In the genomic region with DNA sequence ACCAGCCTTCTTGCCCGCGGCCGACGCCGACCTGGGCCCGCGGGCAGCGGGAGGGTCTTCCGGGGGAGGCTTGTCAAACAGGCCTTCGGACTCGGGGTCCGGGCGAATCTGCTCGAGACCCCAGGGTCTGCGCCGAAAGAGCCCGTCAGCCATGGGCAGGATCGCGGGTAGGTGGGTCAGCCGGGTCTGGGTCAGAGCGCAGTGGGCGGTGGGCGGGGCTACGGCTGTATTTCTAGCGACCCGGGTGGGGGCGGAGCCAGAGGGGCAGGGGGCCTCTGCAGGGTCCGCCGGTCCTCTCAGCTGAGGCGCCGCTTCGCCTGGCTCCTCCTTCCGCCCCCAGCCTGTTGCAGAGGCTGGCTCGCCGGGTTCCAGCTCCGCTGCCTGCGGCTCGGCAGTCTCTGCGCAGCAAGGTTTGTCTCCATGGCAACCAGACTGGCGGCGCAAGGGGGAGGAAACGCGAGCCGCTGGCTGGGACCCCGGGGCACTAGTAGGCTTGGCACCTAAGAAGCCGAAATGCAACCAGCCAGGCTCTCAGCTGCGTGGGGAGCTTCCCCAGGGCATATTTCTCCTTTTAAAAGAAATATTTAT, we compare ENCODE assay signal across 8 cellular contexts. TPM values are rescaled to one million over a fixed set of nuclear protein-coding genes. Genes with fewer than 3 reads are reported as not detected.
DNase-seq lines count a peak whose midpoint lies in the region; ATAC-seq and TF ChIP-seq lines count a peak whose summit lies in the region.

No MANE protein-coding gene starts in this region.

- peak overlapping the region; percentile 97 for H3K27ac ChIP-seq in SK-N-MC

- H3K4me3 ChIP-seq in SK-N-MC = peak overlapping the region; percentile 94

- H3K36me3 Mint-ChIP-seq in osteocyte (ENCODE audit: unreplicated experiment) = peaks cover 4% of the 10 kb centered on the region

- H3K9ac ChIP-seq in SK-N-MC (ENCODE audit: insufficient read length) = peak overlapping the region; percentile 70

- peak; percentile 78 for ATAC-seq in Right ventricle myocardium superior (ENCODE audit: poor library complexity)
- no peak for ATAC-seq in HG03135 (IDR thresholded peaks at IDR 0.05; ENCODE audit: unreplicated experiment)

- H3K4me3 Mint-ChIP-seq in osteocyte (ENCODE audit: unreplicated experiment) = peak overlapping the region; percentile 75

- DNase-seq in DMS79 (lab: John Stamatoyannopoulos, UW) = peak; percentile 91
- DNase-seq in M059J (ENCODE audit: low read depth) = peak; percentile 83
- peak; percentile 86 for DNase-seq in SK-N-MC (ENCODE audit: low read depth, low spot score)
- peak; percentile 31 for DNase-seq in activated naive CD8-positive, alpha-beta T cell treated with anti-CD3 and anti-CD28 coated beads, Interleukin-2, amount 50 U/mL, for 16 hours (ENCODE audit: low read depth, low spot score)
- DNase-seq in Right ventricle myocardium superior = peak; percentile 77
- peak; percentile 96 for DNase-seq in osteocyte (ENCODE audit: extremely low spot score, unreplicated experiment)
- DNase-seq in superior temporal gyrus (ENCODE audit: extremely low spot score) = peak; percentile 79

- H3K9me3 ChIP-seq in SK-N-MC (ENCODE audit: low read depth, low read length) = no peaks in the 10 kb centered on the region

- intact Hi-C loops in Right ventricle myocardium superior (cut with DNase I) = no loop called here

- peaks cover 22% of the 10 kb centered on the region for H3K4me1 Mint-ChIP-seq in osteocyte (ENCODE audit: unreplicated experiment)

- H3K9me3 Mint-ChIP-seq in osteocyte (ENCODE audit: unreplicated experiment) = no peaks in the 10 kb centered on the region

- peak overlapping the region; percentile 80 for H3K27ac Mint-ChIP-seq in osteocyte (ENCODE audit: unreplicated experiment)

- no peaks in the 10 kb centered on the region for H3K36me3 ChIP-seq in SK-N-MC (ENCODE audit: insufficient read depth, low read length)

- H3K27me3 Mint-ChIP-seq in osteocyte (ENCODE audit: unreplicated experiment) = no peaks in the 10 kb centered on the region

- TF ChIP-seq CTCF in osteocyte (IDR thresholded peaks at IDR 0.05) = no peak

RNA-seq across cellular contexts. Expression of gene MIS12, which starts 14.5 kb away (rescaled TPM):
- 32.6 and 35.6 TPM in 2 replicates for total RNA-seq in M059J (2014; rRNA removed; shearing (Covaris generic))
- total RNA-seq in Right ventricle myocardium superior (10.0 TPM), osteocyte (20.1 and 21.3 TPM in 2 replicates)

RNA-seq across cellular contexts. Expression of gene DERL2, which starts 14.9 kb away (rescaled TPM):
- total RNA-seq in M059J (2014; rRNA removed; shearing (Covaris generic)) = 75.0 and 77.8 TPM in 2 replicates
- total RNA-seq in Right ventricle myocardium superior (24.7 TPM), osteocyte (73.1 and 81.2 TPM in 2 replicates)

RNA-seq across cellular contexts. Expression of gene DHX33, which starts 32.1 kb away (rescaled TPM):
- 7.4 and 8.8 TPM in 2 replicates for total RNA-seq in M059J (2014; rRNA removed; shearing (Covaris generic))
- 4.0 TPM for total RNA-seq in Right ventricle myocardium superior
- total RNA-seq in osteocyte = 17.5 and 18.9 TPM in 2 replicates

Comparison
In these comparisons a context has a peak if more than half of its experiments do, and no peak if none do; other contexts are left out.
1. DNase-seq: peak in every context shown above with its lines; median percentile 96 in osteocyte; 91 in DMS79; 86 in SK-N-MC; 83 in M059J; 79 in superior temporal gyrus; 77 in Right ventricle myocardium superior; 31 in activated naive CD8-positive, alpha-beta T cell treated with anti-CD3 and anti-CD28 coated beads, Interleukin-2, amount 50 U/mL, for 16 hours.